16 cellular contexts compared by ENCODE assay signal in genomic region chr1:97827887-97828286, GRCh38.
DNase-seq lines count a peak whose midpoint lies in the region; ATAC-seq and TF ChIP-seq lines count a peak whose summit lies in the region.
"Had no signal": no experiment of that assay in that cellular context is flagged by ENCODE, and none has a peak within 500 bp of the region (broad histone marks: within the 10 kb centered on the region; RNA-seq: fewer than 3 reads in every experiment).

No MANE protein-coding gene starts in this region.

- H3K4me2 ChIP-seq in trophoblast cell (ENCODE audit: low read length) = no peak overlapping the region

- peaks cover 1% of the 10 kb centered on the region for H3K36me3 Mint-ChIP-seq in memory B cell

- no peaks in the 10 kb centered on the region for H3K9me3 Mint-ChIP-seq in memory B cell

- H3K4me1 ChIP-seq in left ventricle myocardium inferior = peaks cover 10% of the 10 kb centered on the region
- no peaks in the 10 kb centered on the region for H3K4me1 ChIP-seq in trophoblast cell (ENCODE audit: control insufficient read depth in 1 of 2, insufficient read depth in 2 of 2, low read length in 2 of 2)
- H3K4me1 ChIP-seq: gastroesophageal sphincter, lower lobe of right lung had no signal

- H3K36me3 ChIP-seq in left ventricle myocardium inferior (peaks cover 7% of the 10 kb centered on the region), trophoblast cell (ENCODE audit: control insufficient read depth in 1 of 2, insufficient read depth in 2 of 2, low read length in 2 of 2) (no peaks in the 10 kb centered on the region)
- H3K36me3 ChIP-seq: gastroesophageal sphincter, lower lobe of right lung had no signal

- no peak overlapping the region for H4K91ac ChIP-seq in trophoblast cell (ENCODE audit: low read depth, low read length)

- H2AFZ ChIP-seq in trophoblast cell (ENCODE audit: insufficient read depth, low read length, poor library complexity) = no peak overlapping the region

- no peak overlapping the region for H3K4me3 ChIP-seq in left ventricle myocardium inferior
- H3K4me3 ChIP-seq in trophoblast cell (ENCODE audit: low read depth, low read length) = no peak overlapping the region
- H3K4me3 ChIP-seq: gastroesophageal sphincter, lower lobe of right lung had no signal

- no peak overlapping the region for H3K4me3 Mint-ChIP-seq in memory B cell

- peak; percentile 64 for DNase-seq in NAMALWA (ENCODE audit: low spot score)
- no peak for DNase-seq in memory B cell (ENCODE audit: low spot score in 2 of 2)
- DNase-seq in left ventricle myocardium inferior = no peak
- no peak for DNase-seq in NCI-H2029 (lab: John Stamatoyannopoulos, UW)
- DNase-seq in NCI-H1694 (lab: John Stamatoyannopoulos, UW) = no peak
- DNase-seq in trophoblast cell = no peak
- DNase-seq: activated CD4-positive, alpha-beta T cell treated with anti-CD3 and anti-CD28 coated beads for 4 hours; COR-L47; dorsolateral prefrontal cortex; lower lobe of right lung; stimulated activated CD4-positive, alpha-beta T cell treated with anti-CD3 and anti-CD28 coated beads, Interleukin-4, amount 100 ng/mL, for 4 hours had no signal

- no peaks in the 10 kb centered on the region for H3K4me1 Mint-ChIP-seq in memory B cell

- H2AK5ac ChIP-seq in trophoblast cell (ENCODE audit: low read length) = no peak overlapping the region

- H3K27me3 ChIP-seq in left ventricle myocardium inferior (ENCODE audit: low read depth) = no peaks in the 10 kb centered on the region
- H3K27me3 ChIP-seq in trophoblast cell (ENCODE audit: insufficient read depth, low read length) = no peaks in the 10 kb centered on the region
- H3K27me3 ChIP-seq: dorsolateral prefrontal cortex, gastroesophageal sphincter had no signal

- no peak overlapping the region for H3K9ac ChIP-seq in trophoblast cell (ENCODE audit: low read length)

- no CpG with 5 or more reads among the region's 3 CpGs for WGBS in trophoblast cell (ENCODE audit: extremely low coverage, insufficient coverage, insufficient read length)

- no peak overlapping the region for H3K27ac Mint-ChIP-seq in memory B cell

- no peak overlapping the region for H2BK12ac ChIP-seq in trophoblast cell (ENCODE audit: low read length)

- no peak overlapping the region for H4K8ac ChIP-seq in trophoblast cell (ENCODE audit: low read depth, low read length)

- H3K79me2 ChIP-seq in trophoblast cell (ENCODE audit: control insufficient read depth, insufficient read depth, low read length, poor library complexity) = no peaks in the 10 kb centered on the region

- no peak for TF ChIP-seq CTCF in left ventricle myocardium inferior (IDR thresholded peaks at IDR 0.05; ENCODE audit: borderline replicate concordance)

- H3K18ac ChIP-seq in trophoblast cell (ENCODE audit: low read length) = no peak overlapping the region

- no peak overlapping the region for H3K4ac ChIP-seq in trophoblast cell (ENCODE audit: low read depth, low read length)

- H3K27me3 Mint-ChIP-seq in memory B cell = no peaks in the 10 kb centered on the region

- H4K12ac ChIP-seq in trophoblast cell (ENCODE audit: low read depth, low read length) = no peak overlapping the region

- intact Hi-C loops in left ventricle myocardium inferior (cut with micrococcal nuclease) = no loop called here

- H3K14ac ChIP-seq in trophoblast cell (ENCODE audit: low read length) = no peak overlapping the region

- H2BK120ac ChIP-seq in trophoblast cell (ENCODE audit: insufficient read depth, low read length, poor library complexity) = no peak overlapping the region

- no peak overlapping the region for H3K23ac ChIP-seq in trophoblast cell (ENCODE audit: low read length)

- H3K9me3 ChIP-seq in left ventricle myocardium inferior (replicated peaks) (no peaks in the 10 kb centered on the region), trophoblast cell (ENCODE audit: insufficient read depth, low read depth, low read length) (no peaks in the 10 kb centered on the region)
- H3K9me3 ChIP-seq: gastroesophageal sphincter, lower lobe of right lung had no signal

- H3K79me1 ChIP-seq in trophoblast cell (ENCODE audit: low read length) = no peaks in the 10 kb centered on the region

- H3K27ac ChIP-seq in left ventricle myocardium inferior (replicated peaks) (no peak overlapping the region), trophoblast cell (ENCODE audit: low read depth, low read length) (no peak overlapping the region)
- H3K27ac ChIP-seq: gastroesophageal sphincter, lower lobe of right lung had no signal

- H2BK5ac ChIP-seq in trophoblast cell (ENCODE audit: low read depth, low read length, poor library complexity) = no peak overlapping the region

- ATAC-seq in GM18508 (IDR thresholded peaks at IDR 0.05; ENCODE audit: insufficient read depth, unreplicated experiment) (peak; percentile 82), HG02610 (IDR thresholded peaks at IDR 0.05; ENCODE audit: unreplicated experiment) (peak; percentile 91), memory B cell (ENCODE audit: low read depth) (peak; percentile 77)
- ATAC-seq: gastroesophageal sphincter, HCT116, lower lobe of right lung, SK-N-SH treated with all-trans-retinoic acid at 6 μM for 48 hours had no signal
